Comparison of ENCODE assay signal across 27 cellular contexts in the genomic region with DNA sequence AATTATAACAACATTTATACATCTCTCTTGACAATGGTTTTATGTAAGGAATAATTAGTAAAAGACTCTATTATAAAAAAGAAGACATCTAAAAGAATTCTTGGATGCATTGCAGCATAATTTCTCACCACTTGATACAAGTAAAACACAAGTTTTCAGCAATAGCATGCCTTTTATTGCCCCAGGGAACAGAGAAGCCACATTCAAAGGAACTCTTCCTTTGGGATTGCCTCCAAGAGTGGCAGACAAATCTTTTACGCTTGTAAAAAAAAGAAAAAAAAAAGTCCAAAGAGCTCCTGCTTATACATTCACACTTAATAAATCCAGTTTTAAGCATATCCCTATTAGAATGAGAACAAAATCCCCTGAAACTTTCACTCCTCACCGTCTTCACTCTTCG.
"Had no signal": no experiment of that assay in that cellular context is flagged by ENCODE, and none has a peak within 500 bp of the region (broad histone marks: within the 10 kb centered on the region; RNA-seq: fewer than 3 reads in every experiment).

No MANE protein-coding gene starts in this region.

- H3K36me3 Mint-ChIP-seq: activated CD8-positive, alpha-beta memory T cell treated with anti-CD3 and anti-CD28 coated beads, Interleukin-2, amount 10 ng/mL, durations not matched to agents 7 days and 5 days; activated naive CD4-positive, alpha-beta T cell treated with anti-CD3 and anti-CD28 coated beads, Interleukin-2, amount 50 U/mL, for 24 hours; T-cell had no signal

- ATAC-seq: activated CD8-positive, alpha-beta memory T cell treated with anti-CD3 and anti-CD28 coated beads, Interleukin-2, amount 10 ng/mL, durations not matched to agents 7 days and 5 days; body of pancreas; T-cell had no signal

- H3K4me1 Mint-ChIP-seq: activated B cell treated with CpG ODN at 0.5 μM for 24 hours; activated CD4-positive, alpha-beta T cell treated with anti-CD3 and anti-CD28 coated beads, Interleukin-2, amount 10 ng/mL, durations not matched to agents 24 days and 14 days; activated CD8-positive, alpha-beta memory T cell treated with anti-CD3 and anti-CD28 coated beads, Interleukin-2, amount 10 ng/mL, durations not matched to agents 7 days and 5 days; activated naive CD4-positive, alpha-beta T cell treated with anti-CD3 and anti-CD28 coated beads, Interleukin-2, amount 50 U/mL, for 24 hours; T-cell had no signal

- H3K36me3 ChIP-seq: ascending aorta, Peyer's patch had no signal

- H3K4me1 ChIP-seq: ascending aorta, body of pancreas, Peyer's patch had no signal

- H3K27ac Mint-ChIP-seq: activated B cell treated with CpG ODN at 0.5 μM for 24 hours; activated CD4-positive, alpha-beta T cell treated with anti-CD3 and anti-CD28 coated beads, Interleukin-2, amount 10 ng/mL, durations not matched to agents 24 days and 14 days; activated CD8-positive, alpha-beta memory T cell treated with anti-CD3 and anti-CD28 coated beads, Interleukin-2, amount 10 ng/mL, durations not matched to agents 7 days and 5 days; activated naive CD4-positive, alpha-beta T cell treated with anti-CD3 and anti-CD28 coated beads, Interleukin-2, amount 50 U/mL, for 24 hours; activated T-cell treated with anti-CD3 and anti-CD28 coated beads, Interleukin-2, amount 50 U/mL, for 24 hours; activated T-helper 1 cell treated with anti-CD3 and anti-CD28 coated beads, Interleukin-12 subunit alpha, Interleukin-12 subunit beta, Interleukin-2, Interleukin-4 antibody, amounts not matched to agents 30 ng/mL and 10 ng/mL and 1 ng/mL, durations not matched to agents 14 hours and 24 hours and 36 hours; T-cell had no signal

- H3K9me3 Mint-ChIP-seq: activated B cell treated with CpG ODN at 0.5 μM for 24 hours had no signal

- H3K27me3 ChIP-seq: ascending aorta, body of pancreas, Peyer's patch had no signal

- H3K9me3 ChIP-seq: ascending aorta, body of pancreas, Peyer's patch had no signal

- H3K27ac ChIP-seq: ascending aorta, body of pancreas, Peyer's patch had no signal

- H3K27me3 Mint-ChIP-seq: activated B cell treated with CpG ODN at 0.5 μM for 24 hours; activated CD4-positive, alpha-beta T cell treated with anti-CD3 and anti-CD28 coated beads, Interleukin-2, amount 10 ng/mL, durations not matched to agents 24 days and 14 days; activated CD8-positive, alpha-beta memory T cell treated with anti-CD3 and anti-CD28 coated beads, Interleukin-2, amount 10 ng/mL, durations not matched to agents 7 days and 5 days; activated naive CD4-positive, alpha-beta T cell treated with anti-CD3 and anti-CD28 coated beads, Interleukin-2, amount 50 U/mL, for 24 hours; activated T-cell treated with anti-CD3 and anti-CD28 coated beads, Interleukin-2, amount 50 U/mL, for 24 hours; T-cell had no signal

- DNase-seq: activated B cell treated with CpG ODN at 0.5 μM for 24 hours; activated CD4-positive, alpha-beta T cell treated with anti-CD3 and anti-CD28 coated beads for 1 hour; activated CD4-positive, alpha-beta T cell treated with anti-CD3 and anti-CD28 coated beads, Interleukin-2, amount 10 ng/mL, durations not matched to agents 24 days and 14 days; activated CD4-positive, alpha-beta T cell treated with anti-CD3 and anti-CD28 coated beads, Interleukin-2, amount 50 U/mL, for 48 hours; activated CD8-positive, alpha-beta memory T cell treated with anti-CD3 and anti-CD28 coated beads, Interleukin-2, amount 10 ng/mL, durations not matched to agents 7 days and 5 days; activated effector memory CD4-positive, alpha-beta T cell treated with Interleukin-2 at 50 U/mL for 16 hours; activated naive CD4-positive, alpha-beta T cell; activated T-cell treated with anti-CD3 and anti-CD28 coated beads, Interleukin-2, amount 50 U/mL, for 24 hours; amniotic stem cell; body of pancreas; central memory CD4-positive, alpha-beta T cell; MM.1S; NCI-H1105; NCI-H1436; NCI-H1694 treated with DMSO at 0.1 percent for 48 hours; NCI-H2029 treated with DMSO at 0.1 percent for 48 hours; NCI-H345; NCI-H510A; NCI-H526 treated with DMSO at 0.1 percent for 48 hours; Peyer's patch; SHP77 treated with DMSO at 0.1 percent for 48 hours; T-cell; T-helper 2 cell; T1000 had no signal

- H3K4me3 Mint-ChIP-seq: activated B cell treated with CpG ODN at 0.5 μM for 24 hours; activated CD4-positive, alpha-beta T cell treated with anti-CD3 and anti-CD28 coated beads, Interleukin-2, amount 10 ng/mL, durations not matched to agents 24 days and 14 days; activated CD8-positive, alpha-beta memory T cell treated with anti-CD3 and anti-CD28 coated beads, Interleukin-2, amount 10 ng/mL, durations not matched to agents 7 days and 5 days; activated naive CD4-positive, alpha-beta T cell treated with anti-CD3 and anti-CD28 coated beads, Interleukin-2, amount 50 U/mL, for 24 hours; activated T-cell treated with anti-CD3 and anti-CD28 coated beads, Interleukin-2, amount 50 U/mL, for 24 hours; activated T-helper 1 cell treated with anti-CD3 and anti-CD28 coated beads, Interleukin-12 subunit alpha, Interleukin-12 subunit beta, Interleukin-2, Interleukin-4 antibody, amounts not matched to agents 30 ng/mL and 10 ng/mL and 1 ng/mL, durations not matched to agents 14 hours and 24 hours and 36 hours; T-cell had no signal

- H3K4me3 ChIP-seq: ascending aorta, body of pancreas, Peyer's patch had no signal
